Comparison of ENCODE assay signal across 18 cellular contexts in the genomic region with DNA sequence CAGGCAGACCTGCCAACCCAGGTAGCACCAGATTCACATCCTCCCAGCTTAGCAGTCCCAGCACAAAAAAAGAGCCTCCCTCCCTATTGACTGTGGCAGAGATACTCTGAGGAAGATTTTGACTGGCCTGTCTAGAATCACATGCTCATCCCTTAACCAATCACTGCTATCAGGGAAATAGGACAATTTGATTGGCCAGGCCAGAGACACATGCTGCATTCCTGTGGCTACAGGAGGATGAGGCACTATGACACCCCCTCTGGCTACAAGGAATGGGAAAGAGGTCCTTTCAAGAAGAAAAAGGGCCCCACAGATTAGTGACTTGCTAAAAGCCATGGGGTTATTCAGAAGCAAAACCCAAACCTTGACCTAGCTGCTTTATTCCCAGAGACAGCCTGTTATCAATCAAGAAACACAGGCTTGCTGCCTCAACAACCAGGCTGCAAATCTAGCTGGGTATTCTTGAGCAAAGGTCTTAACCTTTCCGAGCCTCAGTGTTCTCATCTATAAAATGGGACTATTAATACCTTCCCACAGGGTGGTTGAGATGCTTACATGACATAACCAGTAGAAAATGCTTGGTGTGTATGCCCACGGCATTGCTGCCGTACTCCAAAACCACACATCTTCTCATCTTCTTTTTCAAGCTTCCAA.
DNase-seq lines count a peak whose midpoint lies in the region; ATAC-seq and TF ChIP-seq lines count a peak whose summit lies in the region.
"Had no signal": no experiment of that assay in that cellular context is flagged by ENCODE, and none has a peak within 500 bp of the region (broad histone marks: within the 10 kb centered on the region; RNA-seq: fewer than 3 reads in every experiment).

No MANE protein-coding gene starts in this region.

- TF ChIP-seq EP300 in sigmoid colon (IDR thresholded peaks at IDR 0.05), result no peak

- TF ChIP-seq CTCF in activated CD8-positive, alpha-beta T cell treated with anti-CD3 and anti-CD28 coated beads for 36 hours (IDR thresholded peaks at IDR 0.05), result no peak
- TF ChIP-seq CTCF in PC-9 (conservative IDR thresholded peaks at IDR 0.05) (no peak), sigmoid colon (IDR thresholded peaks at IDR 0.05) (no peak)

- H3K27me3 Mint-ChIP-seq in activated CD8-positive, alpha-beta T cell treated with anti-CD3 and anti-CD28 coated beads for 36 hours, result no peaks in the 10 kb centered on the region

- POLR2A ChIA-PET in activated CD8-positive, alpha-beta T cell treated with anti-CD3 and anti-CD28 coated beads for 36 hours (lab: Charles Lee), result no interaction called here
- POLR2A ChIA-PET in PC-9 (lab: Charles Lee; ENCODE audit: unreplicated experiment), result no interaction called here

- H3K36me3 ChIP-seq in PC-9 (ENCODE audit: low read depth) (no peaks in the 10 kb centered on the region), sigmoid colon (no peaks in the 10 kb centered on the region)
- H3K36me3 ChIP-seq: esophagus squamous epithelium, thyroid gland had no signal

- no peaks in the 10 kb centered on the region for H3K9me3 Mint-ChIP-seq in activated CD8-positive, alpha-beta T cell treated with anti-CD3 and anti-CD28 coated beads for 36 hours
- H3K9me3 Mint-ChIP-seq: activated T-helper 2 cell treated with anti-CD3 and anti-CD28 coated beads, Interferon-gamma antibody, Interleukin-2, Interleukin-4, amounts not matched to agents 10 μg/mL and 5 μg/mL and 100 μg/mL, durations not matched to agents 14 hours and 24 hours and 36 hours; immature natural killer cell had no signal

- no TSS peak for BruUV-seq in PC-9 (replicated peaks; lab: Mats Ljungman, UMichigan)

- 97 to 99% methylated on average over 3 of the region's 3 CpGs for WGBS in sigmoid colon, 2 donors

- H3K79me2 ChIP-seq in PC-9 (ENCODE audit: low read depth), result no peaks in the 10 kb centered on the region

- H3F3A ChIP-seq in PC-9 (ENCODE audit: insufficient read depth, low read depth), result no peaks in the 10 kb centered on the region

- H3K4me3 ChIP-seq in PC-9, result no peak overlapping the region
- H3K4me3 ChIP-seq in sigmoid colon, result no peak overlapping the region
- H3K4me3 ChIP-seq: esophagus squamous epithelium, thyroid gland had no signal

- peak; percentile 59 for DNase-seq in EH (ENCODE audit: low read depth)
- DNase-seq in M059J (ENCODE audit: low read depth), result peak; percentile 72
- peak; percentile 80 for DNase-seq in SW480 (ENCODE audit: low spot score)
- peak; percentile 68 for DNase-seq in kidney tubule cell (ENCODE audit: low spot score)
- DNase-seq in activated CD8-positive, alpha-beta T cell treated with anti-CD3 and anti-CD28 coated beads for 36 hours, result no peak
- DNase-seq in PC-9, result no peak
- no peak for DNase-seq in sigmoid colon
- DNase-seq: C1 segment of cervical spinal cord; central memory CD4-positive, alpha-beta T cell; esophagus squamous epithelium; head of caudate nucleus; immature natural killer cell; NCI-H1092 treated with DMSO at 0.1 percent for 48 hours; thyroid gland had no signal

- H3K9me3 ChIP-seq in PC-9 (ENCODE audit: insufficient read depth, low read depth) (no peaks in the 10 kb centered on the region), sigmoid colon (no peaks in the 10 kb centered on the region)
- H3K9me3 ChIP-seq: esophagus squamous epithelium, thyroid gland had no signal

- no peak for ATAC-seq in GM19463 (IDR thresholded peaks at IDR 0.05; ENCODE audit: unreplicated experiment)
- ATAC-seq in activated CD8-positive, alpha-beta T cell treated with anti-CD3 and anti-CD28 coated beads for 36 hours, result no peak

- peaks cover 8% of the 10 kb centered on the region for H3K4me1 Mint-ChIP-seq in activated CD8-positive, alpha-beta T cell treated with anti-CD3 and anti-CD28 coated beads for 36 hours (ENCODE audit: low read depth)
- H3K4me1 Mint-ChIP-seq: immature natural killer cell had no signal

- H3K27ac Mint-ChIP-seq in activated CD8-positive, alpha-beta T cell treated with anti-CD3 and anti-CD28 coated beads for 36 hours, result no peak overlapping the region
- H3K27ac Mint-ChIP-seq: activated T-helper 2 cell treated with anti-CD3 and anti-CD28 coated beads, Interferon-gamma antibody, Interleukin-2, Interleukin-4, amounts not matched to agents 10 μg/mL and 5 μg/mL and 100 μg/mL, durations not matched to agents 14 hours and 24 hours and 36 hours; immature natural killer cell; nephron; progenitor cell of endocrine pancreas had no signal

- no peaks in the 10 kb centered on the region for H3K9me2 ChIP-seq in PC-9 (ENCODE audit: insufficient read depth)

- no peaks in the 10 kb centered on the region for H3K36me3 Mint-ChIP-seq in activated CD8-positive, alpha-beta T cell treated with anti-CD3 and anti-CD28 coated beads for 36 hours (ENCODE audit: low read depth)
- H3K36me3 Mint-ChIP-seq: immature natural killer cell had no signal

- H3K27ac ChIP-seq in PC-9 (no peak overlapping the region), sigmoid colon (no peak overlapping the region)
- H3K27ac ChIP-seq: esophagus squamous epithelium, thyroid gland had no signal

- H3K4me3 Mint-ChIP-seq in activated CD8-positive, alpha-beta T cell treated with anti-CD3 and anti-CD28 coated beads for 36 hours, result no peak overlapping the region
- H3K4me3 Mint-ChIP-seq: immature natural killer cell, nephron had no signal

- H4K20me1 ChIP-seq in PC-9 (ENCODE audit: insufficient read depth), result no peaks in the 10 kb centered on the region

- H3K27me3 ChIP-seq in PC-9 (ENCODE audit: insufficient read depth, low read depth), result no peaks in the 10 kb centered on the region
- no peaks in the 10 kb centered on the region for H3K27me3 ChIP-seq in sigmoid colon
- H3K27me3 ChIP-seq: esophagus squamous epithelium, thyroid gland had no signal

- no peak overlapping the region for H2AFZ ChIP-seq in PC-9

- CTCF ChIA-PET in activated CD8-positive, alpha-beta T cell treated with anti-CD3 and anti-CD28 coated beads for 36 hours (lab: Charles Lee), result no interaction called here
- CTCF ChIA-PET in PC-9 (lab: Charles Lee), result no interaction called here

- TF ChIP-seq POLR2A in sigmoid colon (IDR thresholded peaks at IDR 0.05), result no peak

- H3K4me1 ChIP-seq in PC-9 (replicated peaks; ENCODE audit: insufficient read depth) (no peaks in the 10 kb centered on the region), sigmoid colon (peaks cover 0 to 8% (median 0%) of the 10 kb centered on the region in 4 donors)

- intact Hi-C loops in activated CD8-positive, alpha-beta T cell treated with anti-CD3 and anti-CD28 coated beads for 36 hours (cut with micrococcal nuclease), result no loop called here
- intact Hi-C loops in PC-9 (cut with micrococcal nuclease; ENCODE audit: unreplicated experiment) (no loop called here), sigmoid colon (cut with DNase I) (loop anchor here (5.0 kb wide), 1 partner anchor 62 kb away; no protein-coding TSS in a partner anchor)

- no peak overlapping the region for H3K4me2 ChIP-seq in PC-9

Comparison
In these comparisons a context has a peak if more than half of its experiments do, and no peak if none do; other contexts are left out.
1. DNase-seq: peak in EH (single experiment), M059J (single experiment), SW480 (single experiment) and kidney tubule cell (single experiment); none in activated CD8-positive, alpha-beta T cell treated with anti-CD3 and anti-CD28 coated beads for 36 hours (single experiment), PC-9 (0 of 2) and sigmoid colon (single experiment).